Comparison of ENCODE assay signal across 8 cellular contexts in genomic region chr14:23286020-23286903, GRCh38. TPM values are rescaled to one million over a fixed set of nuclear protein-coding genes. Genes with fewer than 3 reads are reported as not detected.
A peak's percentile ranks its signal among the peaks of the same experiment; 100 is the strongest.
DNase-seq lines count a peak whose midpoint lies in the region; TF ChIP-seq lines count a peak whose summit lies in the region.

Gene HOMEZ (minus strand): TSS chr14:23286132. CDS start chr14:23285952, 180 bp downstream.

- peak within 1 kb of the TSS; percentile 98 for H3K27ac ChIP-seq in stomach smooth muscle (ENCODE audit: low read length)

- H3K9me3 Mint-ChIP-seq in neural crest cell: no peaks in the 10 kb centered on the region

- peak within 1 kb of the TSS; percentile 95 for H3K4me3 Mint-ChIP-seq in neural crest cell

- H3K9ac ChIP-seq in stomach smooth muscle (ENCODE audit: low read length in 2 of 2): peak within 1 kb of the TSS; percentile 95 to 97

- peak within 1 kb of the TSS; percentile 71 for H3K4me3 ChIP-seq in H7 (ENCODE audit: insufficient read depth, low read depth, low read length)
- H3K4me3 ChIP-seq in stomach smooth muscle (ENCODE audit: low read length in 2 of 2): peak within 1 kb of the TSS; percentile 90 to 92

- peaks cover 35% of the 10 kb centered on the region for H3K27me3 ChIP-seq in H7 (ENCODE audit: control insufficient read depth, insufficient read depth, low read length)
- H3K27me3 ChIP-seq in stomach smooth muscle (ENCODE audit: control insufficient read depth in 1 of 2, insufficient read depth in 2 of 2, low read length in 2 of 2): peaks cover 0 to 1% of the 10 kb centered on the region in 2 donors

- peaks cover 37% of the 10 kb centered on the region for H3K4me1 Mint-ChIP-seq in neural crest cell

- H3K27ac Mint-ChIP-seq in neural crest cell (ENCODE audit: unreplicated experiment): peak within 1 kb of the TSS; percentile 99

- DNase-seq in ELR (ENCODE audit: low read depth) (peak; percentile 98), H7 (peak; percentile 96), M059J (ENCODE audit: low read depth) (peak; percentile 97), SHP77 (lab: John Stamatoyannopoulos, UW) (peak; percentile 99), fibroblast of the conjunctiva (ENCODE audit: low read depth) (peak; percentile 99), neural crest cell (ENCODE audit: low read depth, low spot score) (peak; percentile 95)
- peak; percentile 96 for DNase-seq in activated effector memory CD4-positive, alpha-beta T cell treated with Interleukin-2 at 50 U/mL for 16 hours

- no peak for TF ChIP-seq CTCF in neural crest cell (conservative IDR thresholded peaks at IDR 0.05)

- no peaks in the 10 kb centered on the region for H3K36me3 Mint-ChIP-seq in neural crest cell (ENCODE audit: low read depth)

- no peaks in the 10 kb centered on the region for H3K9me3 ChIP-seq in stomach smooth muscle (ENCODE audit: control insufficient read depth in 2 of 2, low read length in 2 of 2)

- peaks cover 7% of the 10 kb centered on the region for H3K27me3 Mint-ChIP-seq in neural crest cell (ENCODE audit: low read depth)

- H3K36me3 ChIP-seq in H7 (replicated peaks; ENCODE audit: control insufficient read depth, insufficient read depth, low read length): no peaks in the 10 kb centered on the region
- peaks cover 0 to under 1% of the 10 kb centered on the region in 2 donors for H3K36me3 ChIP-seq in stomach smooth muscle (ENCODE audit: control insufficient read depth in 2 of 2, insufficient read depth in 2 of 2, low read length in 2 of 2)

- H3K4me1 ChIP-seq in stomach smooth muscle (ENCODE audit: control insufficient read depth, insufficient read depth, low read length): peaks cover 10% of the 10 kb centered on the region

RNA-seq across cellular contexts. Expression of gene HOMEZ, which starts in this region (rescaled TPM):
- 5.9 and 7.8 TPM in 2 replicates for total RNA-seq in H7 (2014; rRNA removed; shearing (Covaris generic))
- 9.1 and 11.9 TPM in 2 replicates for total RNA-seq in M059J (2014; rRNA removed; shearing (Covaris generic))
- 14.8 and 17.2 TPM in 2 replicates for total RNA-seq in neural crest cell

Comparison
In these comparisons a context has a peak if more than half of its experiments do, and no peak if none do; other contexts are left out.
1. Peak in every context shown above with its lines: DNase-seq, H3K4me3 ChIP-seq and H3K27ac ChIP-seq.